8 cellular contexts compared by ENCODE assay signal in genomic region chr1:100895540-100896480, GRCh38.
A peak's percentile ranks its signal among the peaks of the same experiment; 100 is the strongest.
DNase-seq lines count a peak whose midpoint lies in the region; TF ChIP-seq lines count a peak whose summit lies in the region.

TSS of gene SLC30A7 (plus strand) at chr1:100896090. CDS start at chr1:100896263, 173 bp downstream.

- TF ChIP-seq CTCF in GM20000 (IDR thresholded peaks at IDR 0.05; ENCODE audit: extremely low read depth, missing control alignments): no peak

- no peaks in the 10 kb centered on the region for H3K9me3 ChIP-seq in effector memory CD4-positive, alpha-beta T cell (ENCODE audit: control insufficient read depth, low read length)

- H3K27ac ChIP-seq in effector memory CD4-positive, alpha-beta T cell (ENCODE audit: insufficient read depth, low read length, poor library complexity, severe bottlenecking): peak within 1 kb of the TSS; percentile 100

- H3K27me3 ChIP-seq in effector memory CD4-positive, alpha-beta T cell (replicated peaks; ENCODE audit: control insufficient read depth, insufficient read depth, low read length, poor library complexity, severe bottlenecking): no peaks in the 10 kb centered on the region

- DNase-seq in COLO829 (ENCODE audit: low spot score): peak; percentile 69
- peak; percentile 86 for DNase-seq in GM20000 (ENCODE audit: low spot score)
- DNase-seq in HS-5 (ENCODE audit: low read depth): peak; percentile 80
- DNase-seq in NOMO-1 (lab: John Stamatoyannopoulos, UW; ENCODE audit: unreplicated experiment in 2 of 2): peak; percentile 67 to 88
- DNase-seq in activated CD8-positive, alpha-beta memory T cell treated with anti-CD3 and anti-CD28 coated beads for 4 hours (ENCODE audit: low read depth in 2 of 2): peak; percentile 92 to 95
- DNase-seq in effector memory CD4-positive, alpha-beta T cell: peak; percentile 96 to 97 (median 97)
- peak; percentile 95 for DNase-seq in medulla oblongata (ENCODE audit: extremely low spot score)
- peak; percentile 93 to 96 (median 94) for DNase-seq in stimulated activated CD4-positive, alpha-beta T cell treated with anti-CD3 and anti-CD28 coated beads, TNF-alpha, amount 100 ng/mL, for 48 hours (ENCODE audit: low read depth in 3 of 3)

- H3K4me1 ChIP-seq in effector memory CD4-positive, alpha-beta T cell (ENCODE audit: control insufficient read depth, insufficient read depth, low read length, poor library complexity, severe bottlenecking): peaks cover 22% of the 10 kb centered on the region

- H3K36me3 ChIP-seq in effector memory CD4-positive, alpha-beta T cell (ENCODE audit: control insufficient read depth, insufficient read depth, low read length): peaks cover 11% of the 10 kb centered on the region

- H3K4me3 ChIP-seq in effector memory CD4-positive, alpha-beta T cell (ENCODE audit: insufficient read depth, low read depth, low read length, poor library complexity, severe bottlenecking): peak within 1 kb of the TSS; percentile 90

Comparison
In these comparisons a context has a peak if more than half of its experiments do, and no peak if none do; other contexts are left out.
1. Peak in every context shown above with its lines: DNase-seq, H3K4me3 ChIP-seq and H3K27ac ChIP-seq.